Comparison of ENCODE assay signal across 1 cellular context in the genomic region with DNA sequence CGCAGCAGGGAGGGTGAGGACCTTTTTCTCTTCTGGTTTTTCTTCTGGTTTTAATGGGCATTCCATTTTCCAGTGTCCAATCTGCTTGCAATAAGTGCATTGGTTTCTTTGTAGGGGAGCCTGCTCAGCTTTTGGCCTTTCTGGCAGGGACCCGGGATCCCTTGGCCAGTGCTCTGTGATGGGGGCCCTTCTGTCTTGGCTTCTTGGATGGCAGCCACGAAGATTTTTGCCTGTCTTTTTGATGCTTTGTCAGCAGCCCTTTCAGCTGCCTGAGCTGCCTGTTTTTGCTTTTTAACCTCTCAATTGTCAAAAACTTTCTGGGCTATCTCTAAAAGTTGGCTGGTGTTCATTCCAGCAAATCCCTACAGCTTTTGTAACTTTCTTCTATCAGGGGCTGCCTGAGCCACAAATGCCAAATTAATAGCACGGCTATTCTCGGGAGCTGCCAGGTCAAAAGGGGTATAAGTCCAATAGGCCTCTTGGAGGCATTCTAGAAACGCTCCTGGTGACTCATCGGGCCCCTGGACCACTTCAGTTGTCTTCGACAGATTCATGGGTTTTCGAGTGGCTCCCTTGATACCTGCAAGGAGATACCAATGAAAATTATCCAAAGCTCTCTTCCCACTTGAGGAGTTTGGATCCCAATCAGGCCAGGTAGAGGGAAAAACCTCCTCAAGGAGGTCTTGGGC.
TF ChIP-seq lines count a peak whose summit lies in the region.

No MANE protein-coding gene starts in this region.

TF ChIP-seq in HepG2, 621 proteins besides CTCF, POLR2A, EP300 and RAD21:
- TF ChIP-seq PHF20 (CRISPR knock-in tag; IDR thresholded peaks at IDR 0.05) (no peak), ZNF713 (CRISPR knock-in tag; IDR thresholded peaks at IDR 0.05) (no peak), ZNF552 (CRISPR knock-in tag; IDR thresholded peaks at IDR 0.05; ENCODE audit: borderline replicate concordance) (no peak), ZNF460 (CRISPR knock-in tag; IDR thresholded peaks at IDR 0.05; ENCODE audit: borderline replicate concordance) (no peak), ZNF24 (IDR thresholded peaks at IDR 0.05) (no peak), MLLT10 (CRISPR knock-in tag; IDR thresholded peaks at IDR 0.05) (no peak), HMG20A (CRISPR knock-in tag; IDR thresholded peaks at IDR 0.05; ENCODE audit: borderline replicate concordance) (no peak), ZNF772 (CRISPR knock-in tag; IDR thresholded peaks at IDR 0.05) (no peak), NR2F2 (IDR thresholded peaks at IDR 0.05; ENCODE audit: borderline replicate concordance, low read depth) (no peak), MTF1 (CRISPR knock-in tag; IDR thresholded peaks at IDR 0.05) (no peak), YY1 (IDR thresholded peaks at IDR 0.05; ENCODE audit: insufficient read depth, insufficient replicate concordance, low read depth, low read length) (no peak), ARNTL (CRISPR knock-in tag; IDR thresholded peaks at IDR 0.05) (no peak), GFI1 (CRISPR knock-in tag; IDR thresholded peaks at IDR 0.05; ENCODE audit: borderline replicate concordance) (no peak)
- TF ChIP-seq, protein P1, sequence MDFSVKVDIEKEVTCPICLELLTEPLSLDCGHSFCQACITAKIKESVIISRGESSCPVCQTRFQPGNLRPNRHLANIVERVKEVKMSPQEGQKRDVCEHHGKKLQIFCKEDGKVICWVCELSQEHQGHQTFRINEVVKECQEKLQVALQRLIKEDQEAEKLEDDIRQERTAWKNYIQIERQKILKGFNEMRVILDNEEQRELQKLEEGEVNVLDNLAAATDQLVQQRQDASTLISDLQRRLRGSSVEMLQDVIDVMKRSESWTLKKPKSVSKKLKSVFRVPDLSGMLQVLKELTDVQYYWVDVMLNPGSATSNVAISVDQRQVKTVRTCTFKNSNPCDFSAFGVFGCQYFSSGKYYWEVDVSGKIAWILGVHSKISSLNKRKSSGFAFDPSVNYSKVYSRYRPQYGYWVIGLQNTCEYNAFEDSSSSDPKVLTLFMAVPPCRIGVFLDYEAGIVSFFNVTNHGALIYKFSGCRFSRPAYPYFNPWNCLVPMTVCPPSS (IDR thresholded peaks at IDR 0.05) = no peak
- TF ChIP-seq, protein P2, sequence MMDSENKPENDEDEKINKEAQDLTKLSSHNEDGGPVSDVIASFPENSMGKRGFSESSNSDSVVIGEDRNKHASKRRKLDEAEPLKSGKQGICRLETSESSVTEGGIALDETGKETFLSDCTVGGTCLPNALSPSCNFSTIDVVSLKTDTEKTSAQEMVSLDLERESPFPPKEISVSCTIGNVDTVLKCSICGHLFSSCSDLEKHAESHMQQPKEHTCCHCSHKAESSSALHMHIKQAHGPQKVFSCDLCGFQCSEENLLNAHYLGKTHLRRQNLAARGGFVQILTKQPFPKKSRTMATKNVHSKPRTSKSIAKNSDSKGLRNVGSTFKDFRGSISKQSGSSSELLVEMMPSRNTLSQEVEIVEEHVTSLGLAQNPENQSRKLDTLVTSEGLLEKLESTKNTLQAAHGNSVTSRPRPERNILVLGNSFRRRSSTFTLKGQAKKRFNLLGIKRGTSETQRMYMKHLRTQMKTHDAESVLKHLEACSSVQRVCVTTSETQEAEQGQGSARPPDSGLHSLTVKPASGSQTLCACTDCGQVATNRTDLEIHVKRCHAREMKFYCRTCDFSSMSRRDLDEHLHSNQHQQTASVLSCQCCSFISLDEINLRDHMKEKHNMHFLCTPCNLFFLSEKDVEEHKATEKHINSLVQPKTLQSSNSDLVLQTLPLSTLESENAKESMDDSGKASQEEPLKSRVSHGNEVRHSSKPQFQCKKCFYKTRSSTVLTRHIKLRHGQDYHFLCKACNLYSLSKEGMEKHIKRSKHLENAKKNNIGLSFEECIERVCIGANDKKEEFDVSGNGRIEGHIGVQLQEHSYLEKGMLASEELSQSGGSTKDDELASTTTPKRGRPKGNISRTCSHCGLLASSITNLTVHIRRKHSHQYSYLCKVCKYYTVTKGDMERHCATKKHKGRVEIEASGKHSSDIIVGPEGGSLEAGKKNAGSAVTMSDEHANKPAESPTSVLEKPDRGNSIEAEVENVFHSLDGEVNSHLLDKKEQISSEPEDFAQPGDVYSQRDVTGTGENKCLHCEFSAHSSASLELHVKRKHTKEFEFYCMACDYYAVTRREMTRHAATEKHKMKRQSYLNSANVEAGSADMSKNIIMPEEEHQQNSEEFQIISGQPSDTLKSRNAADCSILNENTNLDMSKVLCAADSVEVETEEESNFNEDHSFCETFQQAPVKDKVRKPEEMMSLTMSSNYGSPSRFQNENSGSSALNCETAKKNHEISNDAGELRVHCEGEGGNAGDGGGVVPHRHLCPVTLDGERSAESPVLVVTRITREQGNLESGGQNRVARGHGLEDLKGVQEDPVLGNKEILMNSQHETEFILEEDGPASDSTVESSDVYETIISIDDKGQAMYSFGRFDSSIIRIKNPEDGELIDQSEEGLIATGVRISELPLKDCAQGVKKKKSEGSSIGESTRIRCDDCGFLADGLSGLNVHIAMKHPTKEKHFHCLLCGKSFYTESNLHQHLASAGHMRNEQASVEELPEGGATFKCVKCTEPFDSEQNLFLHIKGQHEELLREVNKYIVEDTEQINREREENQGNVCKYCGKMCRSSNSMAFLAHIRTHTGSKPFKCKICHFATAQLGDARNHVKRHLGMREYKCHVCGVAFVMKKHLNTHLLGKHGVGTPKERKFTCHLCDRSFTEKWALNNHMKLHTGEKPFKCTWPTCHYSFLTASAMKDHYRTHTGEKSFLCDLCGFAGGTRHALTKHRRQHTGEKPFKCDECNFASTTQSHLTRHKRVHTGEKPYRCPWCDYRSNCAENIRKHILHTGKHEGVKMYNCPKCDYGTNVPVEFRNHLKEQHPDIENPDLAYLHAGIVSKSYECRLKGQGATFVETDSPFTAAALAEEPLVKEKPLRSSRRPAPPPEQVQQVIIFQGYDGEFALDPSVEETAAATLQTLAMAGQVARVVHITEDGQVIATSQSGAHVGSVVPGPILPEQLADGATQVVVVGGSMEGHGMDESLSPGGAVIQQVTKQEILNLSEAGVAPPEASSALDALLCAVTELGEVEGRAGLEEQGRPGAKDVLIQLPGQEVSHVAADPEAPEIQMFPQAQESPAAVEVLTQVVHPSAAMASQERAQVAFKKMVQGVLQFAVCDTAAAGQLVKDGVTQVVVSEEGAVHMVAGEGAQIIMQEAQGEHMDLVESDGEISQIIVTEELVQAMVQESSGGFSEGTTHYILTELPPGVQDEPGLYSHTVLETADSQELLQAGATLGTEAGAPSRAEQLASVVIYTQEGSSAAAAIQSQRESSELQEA (CRISPR knock-in tag; IDR thresholded peaks at IDR 0.05; ENCODE audit: not compliant biosample characterization) = no peak
- TF ChIP-seq, protein P3, sequence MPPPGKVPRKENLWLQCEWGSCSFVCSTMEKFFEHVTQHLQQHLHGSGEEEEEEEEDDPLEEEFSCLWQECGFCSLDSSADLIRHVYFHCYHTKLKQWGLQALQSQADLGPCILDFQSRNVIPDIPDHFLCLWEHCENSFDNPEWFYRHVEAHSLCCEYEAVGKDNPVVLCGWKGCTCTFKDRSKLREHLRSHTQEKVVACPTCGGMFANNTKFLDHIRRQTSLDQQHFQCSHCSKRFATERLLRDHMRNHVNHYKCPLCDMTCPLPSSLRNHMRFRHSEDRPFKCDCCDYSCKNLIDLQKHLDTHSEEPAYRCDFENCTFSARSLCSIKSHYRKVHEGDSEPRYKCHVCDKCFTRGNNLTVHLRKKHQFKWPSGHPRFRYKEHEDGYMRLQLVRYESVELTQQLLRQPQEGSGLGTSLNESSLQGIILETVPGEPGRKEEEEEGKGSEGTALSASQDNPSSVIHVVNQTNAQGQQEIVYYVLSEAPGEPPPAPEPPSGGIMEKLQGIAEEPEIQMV (CRISPR knock-in tag; IDR thresholded peaks at IDR 0.05; ENCODE audit: low read depth) = no peak
- TF ChIP-seq, protein P4, sequence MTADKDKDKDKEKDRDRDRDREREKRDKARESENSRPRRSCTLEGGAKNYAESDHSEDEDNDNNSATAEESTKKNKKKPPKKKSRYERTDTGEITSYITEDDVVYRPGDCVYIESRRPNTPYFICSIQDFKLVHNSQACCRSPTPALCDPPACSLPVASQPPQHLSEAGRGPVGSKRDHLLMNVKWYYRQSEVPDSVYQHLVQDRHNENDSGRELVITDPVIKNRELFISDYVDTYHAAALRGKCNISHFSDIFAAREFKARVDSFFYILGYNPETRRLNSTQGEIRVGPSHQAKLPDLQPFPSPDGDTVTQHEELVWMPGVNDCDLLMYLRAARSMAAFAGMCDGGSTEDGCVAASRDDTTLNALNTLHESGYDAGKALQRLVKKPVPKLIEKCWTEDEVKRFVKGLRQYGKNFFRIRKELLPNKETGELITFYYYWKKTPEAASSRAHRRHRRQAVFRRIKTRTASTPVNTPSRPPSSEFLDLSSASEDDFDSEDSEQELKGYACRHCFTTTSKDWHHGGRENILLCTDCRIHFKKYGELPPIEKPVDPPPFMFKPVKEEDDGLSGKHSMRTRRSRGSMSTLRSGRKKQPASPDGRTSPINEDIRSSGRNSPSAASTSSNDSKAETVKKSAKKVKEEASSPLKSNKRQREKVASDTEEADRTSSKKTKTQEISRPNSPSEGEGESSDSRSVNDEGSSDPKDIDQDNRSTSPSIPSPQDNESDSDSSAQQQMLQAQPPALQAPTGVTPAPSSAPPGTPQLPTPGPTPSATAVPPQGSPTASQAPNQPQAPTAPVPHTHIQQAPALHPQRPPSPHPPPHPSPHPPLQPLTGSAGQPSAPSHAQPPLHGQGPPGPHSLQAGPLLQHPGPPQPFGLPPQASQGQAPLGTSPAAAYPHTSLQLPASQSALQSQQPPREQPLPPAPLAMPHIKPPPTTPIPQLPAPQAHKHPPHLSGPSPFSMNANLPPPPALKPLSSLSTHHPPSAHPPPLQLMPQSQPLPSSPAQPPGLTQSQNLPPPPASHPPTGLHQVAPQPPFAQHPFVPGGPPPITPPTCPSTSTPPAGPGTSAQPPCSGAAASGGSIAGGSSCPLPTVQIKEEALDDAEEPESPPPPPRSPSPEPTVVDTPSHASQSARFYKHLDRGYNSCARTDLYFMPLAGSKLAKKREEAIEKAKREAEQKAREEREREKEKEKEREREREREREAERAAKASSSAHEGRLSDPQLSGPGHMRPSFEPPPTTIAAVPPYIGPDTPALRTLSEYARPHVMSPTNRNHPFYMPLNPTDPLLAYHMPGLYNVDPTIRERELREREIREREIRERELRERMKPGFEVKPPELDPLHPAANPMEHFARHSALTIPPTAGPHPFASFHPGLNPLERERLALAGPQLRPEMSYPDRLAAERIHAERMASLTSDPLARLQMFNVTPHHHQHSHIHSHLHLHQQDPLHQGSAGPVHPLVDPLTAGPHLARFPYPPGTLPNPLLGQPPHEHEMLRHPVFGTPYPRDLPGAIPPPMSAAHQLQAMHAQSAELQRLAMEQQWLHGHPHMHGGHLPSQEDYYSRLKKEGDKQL (CRISPR knock-in tag; IDR thresholded peaks at IDR 0.05; ENCODE audit: low read depth) = no peak
- TF ChIP-seq, protein P5, sequence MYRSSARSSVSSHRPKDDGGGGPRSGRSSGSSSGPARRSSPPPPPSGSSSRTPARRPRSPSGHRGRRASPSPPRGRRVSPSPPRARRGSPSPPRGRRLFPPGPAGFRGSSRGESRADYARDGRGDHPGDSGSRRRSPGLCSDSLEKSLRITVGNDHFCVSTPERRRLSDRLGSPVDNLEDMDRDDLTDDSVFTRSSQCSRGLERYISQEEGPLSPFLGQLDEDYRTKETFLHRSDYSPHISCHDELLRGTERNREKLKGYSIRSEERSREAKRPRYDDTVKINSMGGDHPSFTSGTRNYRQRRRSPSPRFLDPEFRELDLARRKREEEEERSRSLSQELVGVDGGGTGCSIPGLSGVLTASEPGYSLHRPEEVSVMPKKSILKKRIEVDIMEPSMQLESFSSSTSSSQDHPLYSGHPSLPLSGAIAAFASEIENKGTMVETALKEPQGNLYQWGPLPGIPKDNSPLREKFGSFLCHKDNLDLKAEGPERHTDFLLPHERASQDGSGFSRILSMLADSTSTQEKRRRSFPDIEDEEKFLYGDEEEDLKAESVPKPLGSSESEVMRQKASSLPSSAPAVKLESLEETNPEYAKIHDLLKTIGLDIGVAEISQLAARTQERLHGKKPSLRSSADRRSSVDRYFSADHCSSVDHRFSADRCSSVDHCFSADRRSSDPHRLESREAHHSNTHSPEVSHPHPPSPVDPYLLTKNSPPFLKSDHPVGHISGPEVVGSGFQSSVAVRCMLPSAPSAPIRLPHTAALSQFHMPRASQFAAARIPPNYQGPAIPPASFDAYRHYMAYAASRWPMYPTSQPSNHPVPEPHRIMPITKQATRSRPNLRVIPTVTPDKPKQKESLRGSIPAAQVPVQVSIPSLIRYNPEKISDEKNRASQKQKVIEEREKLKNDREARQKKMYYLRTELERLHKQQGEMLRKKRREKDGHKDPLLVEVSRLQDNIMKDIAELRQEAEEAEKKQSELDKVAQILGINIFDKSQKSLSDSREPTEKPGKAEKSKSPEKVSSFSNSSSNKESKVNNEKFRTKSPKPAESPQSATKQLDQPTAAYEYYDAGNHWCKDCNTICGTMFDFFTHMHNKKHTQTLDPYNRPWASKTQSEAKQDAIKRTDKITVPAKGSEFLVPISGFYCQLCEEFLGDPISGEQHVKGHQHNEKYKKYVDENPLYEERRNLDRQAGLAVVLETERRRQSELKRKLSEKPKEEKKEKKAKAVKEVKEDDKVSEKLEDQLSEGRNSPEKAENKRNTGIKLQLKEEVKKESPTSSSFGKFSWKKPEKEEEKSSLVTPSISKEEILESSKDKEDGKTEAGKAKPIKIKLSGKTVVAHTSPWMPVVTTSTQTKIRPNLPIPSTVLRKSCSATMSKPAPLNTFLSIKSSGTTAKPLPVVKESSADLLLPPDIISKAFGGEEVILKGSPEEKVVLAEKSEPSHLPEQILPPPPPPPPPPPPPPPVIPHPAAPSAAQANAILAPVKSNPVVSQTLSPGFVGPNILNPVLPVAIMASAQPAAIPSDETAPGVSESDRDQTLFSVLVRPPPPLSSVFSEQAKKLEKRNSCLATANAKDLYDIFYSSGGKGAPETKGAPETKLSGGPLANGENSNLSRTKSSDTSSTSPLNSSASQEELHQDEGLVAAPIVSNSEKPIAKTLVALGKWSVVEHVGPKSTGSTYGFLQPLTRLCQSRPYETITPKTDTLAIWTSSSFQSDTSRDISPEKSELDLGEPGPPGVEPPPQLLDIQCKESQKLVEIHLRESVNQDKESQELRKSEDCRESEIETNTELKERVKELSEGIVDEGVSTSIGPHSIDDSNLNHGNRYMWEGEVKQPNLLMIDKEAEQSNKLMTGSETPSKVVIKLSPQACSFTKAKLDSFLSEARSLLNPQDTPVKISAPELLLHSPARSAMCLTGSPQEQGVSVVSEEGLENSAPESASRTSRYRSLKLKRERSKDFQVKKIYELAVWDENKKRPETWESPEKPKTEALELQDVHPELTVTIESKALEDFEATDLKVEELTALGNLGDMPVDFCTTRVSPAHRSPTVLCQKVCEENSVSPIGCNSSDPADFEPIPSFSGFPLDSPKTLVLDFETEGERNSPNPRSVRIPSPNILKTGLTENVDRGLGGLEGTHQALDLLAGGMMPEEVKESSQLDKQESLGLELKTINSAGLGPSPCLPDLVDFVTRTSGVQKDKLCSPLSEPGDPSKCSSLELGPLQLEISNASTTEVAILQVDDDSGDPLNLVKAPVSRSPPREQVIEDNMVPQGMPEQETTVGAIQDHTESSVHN (CRISPR knock-in tag; IDR thresholded peaks at IDR 0.05) = no peak
- TF ChIP-seq, protein P6, sequence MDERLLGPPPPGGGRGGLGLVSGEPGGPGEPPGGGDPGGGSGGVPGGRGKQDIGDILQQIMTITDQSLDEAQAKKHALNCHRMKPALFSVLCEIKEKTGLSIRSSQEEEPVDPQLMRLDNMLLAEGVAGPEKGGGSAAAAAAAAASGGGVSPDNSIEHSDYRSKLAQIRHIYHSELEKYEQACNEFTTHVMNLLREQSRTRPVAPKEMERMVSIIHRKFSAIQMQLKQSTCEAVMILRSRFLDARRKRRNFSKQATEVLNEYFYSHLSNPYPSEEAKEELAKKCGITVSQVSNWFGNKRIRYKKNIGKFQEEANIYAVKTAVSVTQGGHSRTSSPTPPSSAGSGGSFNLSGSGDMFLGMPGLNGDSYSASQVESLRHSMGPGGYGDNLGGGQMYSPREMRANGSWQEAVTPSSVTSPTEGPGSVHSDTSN (CRISPR knock-in tag; IDR thresholded peaks at IDR 0.05) = no peak
